Comparison of ENCODE assay signal across 12 cellular contexts in genomic region chr11:15107730-15108515, GRCh38. TPM values are rescaled to one million over a fixed set of nuclear protein-coding genes. Genes with fewer than 3 reads are reported as not detected.
DNase-seq lines count a peak whose midpoint lies in the region; ATAC-seq, FAIRE-seq and TF ChIP-seq lines count a peak whose summit lies in the region.
"Had no signal": no experiment of that assay in that cellular context is flagged by ENCODE, and none has a peak within 500 bp of the region (broad histone marks: within the 10 kb centered on the region; RNA-seq: fewer than 3 reads in every experiment).

No MANE protein-coding gene starts in this region.

- FAIRE-seq in RCC 7860 (lab: Jason Lieb, UNC) = no peak

- DNase-seq in AG20443 (ENCODE audit: low spot score) (peak; percentile 40), RCC 7860 (ENCODE audit: low spot score) (peak; percentile 40), NCI-H82 (lab: John Stamatoyannopoulos, UW) (no peak), chondrocyte (ENCODE audit: low spot score) (no peak), ovary (no peak)
- no peak for DNase-seq in stimulated activated CD4-positive, alpha-beta T cell treated with anti-CD3 and anti-CD28 coated beads, Interleukin-1b, Interleukin-23, amount 100 ng/mL, for 48 hours
- DNase-seq: GOT3, head of caudate nucleus, NCI-H2081 treated with DMSO at 0.1 percent for 48 hours had no signal

- H3K27ac ChIP-seq in ovary = no peak overlapping the region

- TF ChIP-seq POLR2A in ovary (IDR thresholded peaks at IDR 0.05) = no peak

- no peak overlapping the region for H3K27ac Mint-ChIP-seq in chondrocyte (ENCODE audit: unreplicated experiment)

- no peaks in the 10 kb centered on the region for H3K27me3 ChIP-seq in ovary

- TF ChIP-seq EP300 in ovary (IDR thresholded peaks at IDR 0.05) = no peak

- ATAC-seq in GM19395 (IDR thresholded peaks at IDR 0.05; ENCODE audit: unreplicated experiment) (peak; percentile 77), HG02973 (IDR thresholded peaks at IDR 0.05; ENCODE audit: unreplicated experiment) (peak; percentile 67)
- ATAC-seq: activated CD4-positive, CD25-positive, alpha-beta regulatory T cell treated with anti-CD3 and anti-CD28 coated beads, Interleukin-2, amount 50 U/mL, for 24 hours had no signal

- 65 to 76% (median 70%) methylated on average over 4 of the region's 4 CpGs for WGBS in ovary, 3 donors

- H3K4me1 ChIP-seq in ovary (ENCODE audit: insufficient read depth) = no peaks in the 10 kb centered on the region

- no peaks in the 10 kb centered on the region for H3K36me3 ChIP-seq in ovary

- intact Hi-C loops in ovary (cut with DNase I) = no loop called here

- H3K27me3 Mint-ChIP-seq in chondrocyte (ENCODE audit: low read depth) = peaks cover 4% of the 10 kb centered on the region

- no peak for TF ChIP-seq CTCF in chondrocyte (IDR thresholded peaks at IDR 0.05)
- no peak for TF ChIP-seq CTCF in ovary (IDR thresholded peaks at IDR 0.05)

- peaks cover 12% of the 10 kb centered on the region for H3K4me1 Mint-ChIP-seq in chondrocyte (ENCODE audit: low read depth)

- no peak overlapping the region for H3K4me3 Mint-ChIP-seq in chondrocyte (ENCODE audit: unreplicated experiment)

- H3K36me3 Mint-ChIP-seq in chondrocyte (ENCODE audit: low read depth) = no peaks in the 10 kb centered on the region

- no peaks in the 10 kb centered on the region for H3K9me3 ChIP-seq in ovary

- H3K4me3 ChIP-seq in ovary = no peak overlapping the region

- peaks cover 10% of the 10 kb centered on the region for H3K9me3 Mint-ChIP-seq in chondrocyte (ENCODE audit: low read depth)

RNA-seq across cellular contexts. Expression of gene INSC, which starts 6.8 kb away (rescaled TPM):
- total RNA-seq in chondrocyte (not detected in 3 replicates), ovary (under 1 TPM in 4 of 7 donors, not detected in 3; 0.13 to 0.38 (median 0.21) TPM)
- polyA plus RNA-seq in ovary = under 1 TPM; 0.10 to 0.32 TPM

RNA-seq across cellular contexts. Expression of gene CALCB, which starts 34.5 kb away (rescaled TPM):
- not detected in 3 replicates for total RNA-seq in chondrocyte
- total RNA-seq in ovary = under 1 TPM in 2 of 7 donors, not detected in 5; 0.08 to 0.23 TPM
- under 1 TPM in 1 of 2 donors, not detected in 1; 0.02 TPM for polyA plus RNA-seq in ovary

Comparison
In these comparisons a context has a peak if more than half of its experiments do, and no peak if none do; other contexts are left out.
1. DNase-seq: peak in AG20443 (single experiment) and RCC 7860 (single experiment); none in stimulated activated CD4-positive, alpha-beta T cell treated with anti-CD3 and anti-CD28 coated beads, Interleukin-1b, Interleukin-23, amount 100 ng/mL, for 48 hours (single experiment), NCI-H82 (single experiment), chondrocyte (single experiment) and ovary (0 of 5).